Comparison of ENCODE assay signal across 26 cellular contexts in the genomic region with DNA sequence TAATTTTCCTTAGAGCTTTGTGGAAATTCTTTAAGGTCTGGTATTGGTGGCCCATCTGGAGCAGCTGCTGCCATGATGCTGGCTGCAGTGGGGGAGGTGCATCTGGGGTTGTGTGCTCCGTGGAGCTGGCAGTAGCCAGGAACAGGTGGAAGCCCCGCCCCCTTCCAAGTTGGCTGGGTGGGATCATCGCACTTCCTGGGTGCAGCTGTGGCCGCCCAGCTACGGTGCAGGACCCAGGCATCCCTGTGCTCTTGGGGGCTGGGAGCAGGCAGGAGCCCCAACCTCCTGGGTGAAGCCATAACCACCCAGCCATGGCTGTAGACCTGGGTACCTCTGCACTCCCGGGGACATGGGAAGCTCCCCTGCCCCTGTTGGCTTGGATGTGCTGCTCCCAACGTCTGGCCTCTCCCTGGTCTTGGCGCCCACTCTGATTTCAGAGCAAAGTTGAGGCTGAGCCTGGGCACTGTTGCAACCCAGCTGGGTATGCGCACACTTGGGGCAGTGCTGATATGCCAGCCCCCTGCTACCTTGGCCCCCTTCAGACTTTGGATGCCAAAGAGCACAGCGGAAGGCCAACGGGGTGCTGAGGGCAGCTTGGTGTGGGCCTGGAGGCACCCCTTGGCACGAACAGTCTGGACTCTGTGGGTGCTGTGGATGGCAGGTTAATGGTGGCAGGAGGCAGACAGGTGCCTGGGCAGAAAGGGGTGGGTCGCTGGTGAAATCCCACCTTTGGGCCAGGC.
"Had no signal": no experiment of that assay in that cellular context is flagged by ENCODE, and none has a peak within 500 bp of the region (broad histone marks: within the 10 kb centered on the region; RNA-seq: fewer than 3 reads in every experiment).

No MANE protein-coding gene starts in this region.

- H3K36me3 Mint-ChIP-seq: natural killer cell treated with Interleukin-12 subunit alpha and Interleukin-12 subunit beta and Interleukin-15 and Interleukin-18, amount 100 ng/mL, for 72 hours had no signal

- H3K27me3 Mint-ChIP-seq: dendritic cell treated with granulocyte-macrophage colony-stimulating factor and Interleukin-4, amounts not matched to agents 40 ng/mL and 50 ng/mL, for 4 days; memory B cell; naive B cell; stimulated activated naive CD8-positive, alpha-beta T cell treated with anti-CD3 and anti-CD28 coated beads, Interleukin-15, amount 100 ng/mL, for 72 hours had no signal

- H3K4me3 Mint-ChIP-seq: dendritic cell treated with granulocyte-macrophage colony-stimulating factor and Interleukin-4, amounts not matched to agents 40 ng/mL and 50 ng/mL, for 4 days; memory B cell; naive B cell; natural killer cell treated with Interleukin-12 subunit alpha and Interleukin-12 subunit beta and Interleukin-15 and Interleukin-18, amount 100 ng/mL, for 72 hours; neural crest cell; stimulated activated naive CD8-positive, alpha-beta T cell treated with anti-CD3 and anti-CD28 coated beads, Interleukin-15, amount 100 ng/mL, for 72 hours had no signal

- H3K36me3 ChIP-seq: colonic mucosa, prostate gland, uterus had no signal

- H3K4me1 Mint-ChIP-seq: memory B cell; naive B cell; stimulated activated naive CD8-positive, alpha-beta T cell treated with anti-CD3 and anti-CD28 coated beads, Interleukin-15, amount 100 ng/mL, for 72 hours had no signal

- H3K4me1 ChIP-seq: colonic mucosa, esophagus squamous epithelium, prostate gland, right atrium auricular region, suprapubic skin, transverse colon, upper lobe of right lung, uterus had no signal

- H3K27me3 ChIP-seq: colonic mucosa, esophagus squamous epithelium, right atrium auricular region, suprapubic skin, transverse colon, upper lobe of right lung, uterus had no signal

- H3K27ac Mint-ChIP-seq: dendritic cell treated with granulocyte-macrophage colony-stimulating factor and Interleukin-4, amounts not matched to agents 40 ng/mL and 50 ng/mL, for 4 days; memory B cell; naive B cell; natural killer cell treated with Interleukin-12 subunit alpha and Interleukin-12 subunit beta and Interleukin-15 and Interleukin-18, amount 100 ng/mL, for 72 hours; stimulated activated naive CD8-positive, alpha-beta T cell treated with anti-CD3 and anti-CD28 coated beads, Interleukin-15, amount 100 ng/mL, for 72 hours had no signal

- H3K9me3 Mint-ChIP-seq: natural killer cell treated with Interleukin-12 subunit alpha and Interleukin-12 subunit beta and Interleukin-15 and Interleukin-18, amount 100 ng/mL, for 72 hours; neural crest cell had no signal

- H3K4me3 ChIP-seq: colonic mucosa, esophagus squamous epithelium, lung, prostate gland, right atrium auricular region, smooth muscle cell, suprapubic skin, transverse colon, upper lobe of right lung, uterus had no signal

- ATAC-seq: left lobe of liver; natural killer cell treated with Interleukin-12 subunit alpha and Interleukin-12 subunit beta and Interleukin-15 and Interleukin-18, amount 100 ng/mL, for 72 hours; sciatic nerve; stimulated activated naive CD8-positive, alpha-beta T cell treated with anti-CD3 and anti-CD28 coated beads, Interleukin-15, amount 100 ng/mL, for 72 hours; upper lobe of right lung had no signal

- H3K9me3 ChIP-seq: colonic mucosa, esophagus squamous epithelium, prostate gland, right atrium auricular region, suprapubic skin, transverse colon, upper lobe of right lung, uterus had no signal

- DNase-seq: colonic mucosa; effector CD8-positive, alpha-beta T cell; esophagus squamous epithelium; head of caudate nucleus; naive B cell; nucleus accumbens; stimulated activated CD4-positive, alpha-beta T cell treated with anti-CD3 and anti-CD28 coated beads, Interleukin-12 subunit alpha, Interleukin-12 subunit beta, amount 100 ng/mL, for 4 hours; stimulated activated CD4-positive, alpha-beta T cell treated with anti-CD3 and anti-CD28 coated beads, Interleukin-1b, Interleukin-23, amount 100 ng/mL, for 48 hours; stimulated activated CD4-positive, alpha-beta T cell treated with anti-CD3 and anti-CD28 coated beads, Interleukin-4, amount 100 ng/mL, for 1 hour; stimulated activated CD8-positive, alpha-beta memory T cell treated with anti-CD3 and anti-CD28 coated beads, Interleukin-4, amount 100 ng/mL, for 48 hours; stimulated activated naive CD4-positive, alpha-beta T cell; stimulated activated naive CD8-positive, alpha-beta T cell treated with anti-CD3 and anti-CD28 coated beads, Interleukin-15, amount 100 ng/mL, for 72 hours; transverse colon; upper lobe of right lung; uterus had no signal
